Comparison of ENCODE assay signal across 9 cellular contexts in genomic region chr6:134676307-134677281, GRCh38.
A peak's percentile ranks its signal among the peaks of the same experiment; 100 is the strongest.
DNase-seq lines count a peak whose midpoint lies in the region; ATAC-seq and TF ChIP-seq lines count a peak whose summit lies in the region.
"Had no signal": no experiment of that assay in that cellular context is flagged by ENCODE, and none has a peak within 500 bp of the region (broad histone marks: within the 10 kb centered on the region; RNA-seq: fewer than 3 reads in every experiment).

No MANE protein-coding gene starts in this region.

- peak; percentile 93 for DNase-seq in NCI-H1417 treated with DMSO at 0.1 percent for 48 hours (lab: John Stamatoyannopoulos, UW)
- DNase-seq in NCI-H748 (lab: John Stamatoyannopoulos, UW; ENCODE audit: unreplicated experiment), result peak; percentile 86
- peak; percentile 94 for DNase-seq in skeletal muscle cell (ENCODE audit: low read depth)
- DNase-seq in glutamatergic neuron, result no peak
- DNase-seq: GDM1 had no signal

- no peak overlapping the region for H3K4me3 ChIP-seq in skeletal muscle cell (ENCODE audit: low read depth, low read length)

- no peaks in the 10 kb centered on the region for H3K4me1 Mint-ChIP-seq in glutamatergic neuron (ENCODE audit: low read depth, unreplicated experiment)

- no peak for TF ChIP-seq POLR2A in GM18505 (IDR thresholded peaks at IDR 0.05; ENCODE audit: borderline replicate concordance, extremely low read depth, insufficient read depth, insufficient read length)

- no peaks in the 10 kb centered on the region for H3K9me3 Mint-ChIP-seq in glutamatergic neuron (ENCODE audit: unreplicated experiment)
- H3K9me3 Mint-ChIP-seq: WTC11 had no signal

- no peak for TF ChIP-seq CTCF in glutamatergic neuron (IDR thresholded peaks at IDR 0.05; ENCODE audit: partially characterized antibody, unreplicated experiment)

- H3K4me3 Mint-ChIP-seq in glutamatergic neuron (ENCODE audit: unreplicated experiment), result no peak overlapping the region
- H3K4me3 Mint-ChIP-seq: WTC11 had no signal

- peak; percentile 58 for ATAC-seq in esophagus mucosa
- ATAC-seq in GM18505 (IDR thresholded peaks at IDR 0.05; ENCODE audit: unreplicated experiment), result no peak
- no peak for ATAC-seq in HG03196 (IDR thresholded peaks at IDR 0.05; ENCODE audit: unreplicated experiment)
- ATAC-seq: WTC11 had no signal

- no peak overlapping the region for H3K27ac Mint-ChIP-seq in glutamatergic neuron (ENCODE audit: unreplicated experiment)
- H3K27ac Mint-ChIP-seq: WTC11 had no signal

- no peaks in the 10 kb centered on the region for H3K27me3 Mint-ChIP-seq in glutamatergic neuron (ENCODE audit: unreplicated experiment)

- H3K36me3 Mint-ChIP-seq in glutamatergic neuron (ENCODE audit: unreplicated experiment), result no peaks in the 10 kb centered on the region
- H3K36me3 Mint-ChIP-seq: WTC11 had no signal
